22 cellular contexts compared by ENCODE assay signal in the genomic region with DNA sequence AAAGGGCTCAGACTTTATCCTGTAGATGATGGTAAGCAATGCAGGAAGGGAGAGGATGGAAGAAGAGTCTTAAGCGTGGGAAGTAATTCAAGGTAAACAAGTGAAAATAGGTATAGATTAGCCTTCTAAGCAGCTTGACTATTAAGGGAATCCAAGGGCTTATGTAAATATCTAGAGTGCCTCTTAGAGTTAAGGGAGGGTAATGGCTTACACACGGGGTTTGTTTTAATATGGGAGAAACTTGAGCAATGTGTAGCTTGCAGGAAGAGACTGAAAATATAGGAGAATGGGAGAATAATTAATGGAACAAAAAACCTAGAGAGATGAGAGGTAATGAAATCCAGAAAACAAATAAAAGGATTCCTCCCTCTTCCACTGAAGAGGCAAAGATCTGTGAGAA. TPM values are rescaled to one million over a fixed set of nuclear protein-coding genes. Genes with fewer than 3 reads are reported as not detected.
DNase-seq lines count a peak whose midpoint lies in the region; ATAC-seq, FAIRE-seq and TF ChIP-seq lines count a peak whose summit lies in the region.
"Had no signal": no experiment of that assay in that cellular context is flagged by ENCODE, and none has a peak within 500 bp of the region (broad histone marks: within the 10 kb centered on the region; RNA-seq: fewer than 3 reads in every experiment).

No MANE protein-coding gene starts in this region.

- CTCF ChIA-PET in WTC11 (lab: Charles Lee) = interaction anchor here (0.5 kb wide), 1 partner anchor 21 kb away, joined by 4 read pairs; no protein-coding TSS in a partner anchor

- peak; percentile 28 for TF ChIP-seq CTCF in D721Med (IDR thresholded peaks at IDR 0.05; ENCODE audit: insufficient read depth, missing control alignments)
- no peak for TF ChIP-seq CTCF in WTC11 (IDR thresholded peaks at IDR 0.05)

- H3K27me3 Mint-ChIP-seq in WTC11 (ENCODE audit: low read depth) = no peaks in the 10 kb centered on the region
- peaks cover 9% of the 10 kb centered on the region for H3K27me3 Mint-ChIP-seq in activated T-helper 1 cell treated with anti-CD3 and anti-CD28 coated beads, Interleukin-12 subunit alpha, Interleukin-12 subunit beta, Interleukin-2, Interleukin-4 antibody, amounts not matched to agents 30 ng/mL and 10 ng/mL and 1 ng/mL, durations not matched to agents 14 hours and 24 hours and 36 hours (ENCODE audit: insufficient read depth)

- DNase-seq in DMS53 (lab: John Stamatoyannopoulos, UW) = peak; percentile 15
- DNase-seq in DMS53 treated with DMSO at 0.1 percent for 48 hours (lab: John Stamatoyannopoulos, UW; ENCODE audit: unreplicated experiment) = no peak
- DNase-seq in D721Med (ENCODE audit: insufficient read length, low spot score) = no peak
- peak; percentile 22 for DNase-seq in NCI-H2029 (lab: John Stamatoyannopoulos, UW)
- no peak for DNase-seq in WTC11 (ENCODE audit: low spot score)
- no peak for DNase-seq in activated T-helper 1 cell treated with anti-CD3 and anti-CD28 coated beads, Interleukin-12 subunit alpha, Interleukin-12 subunit beta, Interleukin-2, Interleukin-4 antibody, amounts not matched to agents 30 ng/mL and 10 ng/mL and 1 ng/mL, durations not matched to agents 14 hours and 24 hours and 36 hours (ENCODE audit: low spot score)
- no peak for DNase-seq in activated CD4-positive, alpha-beta T cell treated with anti-CD3 and anti-CD28 coated beads for 1 hour
- no peak for DNase-seq in cardiac septum (ENCODE audit: low spot score)
- DNase-seq: AML-193, GF-D8, GM23248, HCEC 1CT, Kasumi-1, MM.1S, NCI-H1694, NCI-H510A, T-helper 2 cell had no signal

- no peaks in the 10 kb centered on the region for H3K4me1 Mint-ChIP-seq in WTC11
- H3K4me1 Mint-ChIP-seq in activated T-helper 1 cell treated with anti-CD3 and anti-CD28 coated beads, Interleukin-12 subunit alpha, Interleukin-12 subunit beta, Interleukin-2, Interleukin-4 antibody, amounts not matched to agents 30 ng/mL and 10 ng/mL and 1 ng/mL, durations not matched to agents 14 hours and 24 hours and 36 hours (ENCODE audit: low read depth) = no peaks in the 10 kb centered on the region
- H3K4me1 Mint-ChIP-seq: IgD-negative memory B cell had no signal

- H3K4me3 Mint-ChIP-seq in WTC11 = no peak overlapping the region
- no peak overlapping the region for H3K4me3 Mint-ChIP-seq in activated T-helper 1 cell treated with anti-CD3 and anti-CD28 coated beads, Interleukin-12 subunit alpha, Interleukin-12 subunit beta, Interleukin-2, Interleukin-4 antibody, amounts not matched to agents 30 ng/mL and 10 ng/mL and 1 ng/mL, durations not matched to agents 14 hours and 24 hours and 36 hours
- H3K4me3 Mint-ChIP-seq: IgD-negative memory B cell had no signal

- ATAC-seq in WTC11 = 0 out of 2 replicates have a peak, but pooled peaks have one; percentile 38
- ATAC-seq: Right ventricle myocardium inferior had no signal

- peak; percentile 92 for FAIRE-seq in D721Med (lab: Jason Lieb, UNC)
- FAIRE-seq: GM19239, RCC 7860 had no signal

- peaks cover 9% of the 10 kb centered on the region for H3K9me3 Mint-ChIP-seq in WTC11
- H3K9me3 Mint-ChIP-seq in activated T-helper 1 cell treated with anti-CD3 and anti-CD28 coated beads, Interleukin-12 subunit alpha, Interleukin-12 subunit beta, Interleukin-2, Interleukin-4 antibody, amounts not matched to agents 30 ng/mL and 10 ng/mL and 1 ng/mL, durations not matched to agents 14 hours and 24 hours and 36 hours = no peaks in the 10 kb centered on the region
- H3K9me3 Mint-ChIP-seq: IgD-negative memory B cell had no signal

- peaks cover 4% of the 10 kb centered on the region; the same call in 1 of the 2 replicates for H3K36me3 Mint-ChIP-seq in WTC11
- peaks cover 5% of the 10 kb centered on the region for H3K36me3 Mint-ChIP-seq in activated T-helper 1 cell treated with anti-CD3 and anti-CD28 coated beads, Interleukin-12 subunit alpha, Interleukin-12 subunit beta, Interleukin-2, Interleukin-4 antibody, amounts not matched to agents 30 ng/mL and 10 ng/mL and 1 ng/mL, durations not matched to agents 14 hours and 24 hours and 36 hours (ENCODE audit: low read depth)
- H3K36me3 Mint-ChIP-seq: IgD-negative memory B cell had no signal

- no peak overlapping the region for H3K27ac Mint-ChIP-seq in WTC11
- no peak overlapping the region for H3K27ac Mint-ChIP-seq in activated T-helper 1 cell treated with anti-CD3 and anti-CD28 coated beads, Interleukin-12 subunit alpha, Interleukin-12 subunit beta, Interleukin-2, Interleukin-4 antibody, amounts not matched to agents 30 ng/mL and 10 ng/mL and 1 ng/mL, durations not matched to agents 14 hours and 24 hours and 36 hours
- H3K27ac Mint-ChIP-seq: IgD-negative memory B cell had no signal

- POLR2A ChIA-PET in WTC11 (lab: Charles Lee) = no interaction called here

- intact Hi-C loops in activated T-helper 1 cell treated with anti-CD3 and anti-CD28 coated beads, Interleukin-12 subunit alpha, Interleukin-12 subunit beta, Interleukin-2, Interleukin-4 antibody, amounts not matched to agents 30 ng/mL and 10 ng/mL and 1 ng/mL, durations not matched to agents 14 hours and 24 hours and 36 hours (cut with micrococcal nuclease) = no loop called here
- intact Hi-C loops in cardiac septum (cut with DNase I) = no loop called here

TF ChIP-seq in WTC11, 78 proteins besides CTCF, POLR2A, EP300 and RAD21 (continues in another document):
- TF ChIP-seq, protein P1, sequence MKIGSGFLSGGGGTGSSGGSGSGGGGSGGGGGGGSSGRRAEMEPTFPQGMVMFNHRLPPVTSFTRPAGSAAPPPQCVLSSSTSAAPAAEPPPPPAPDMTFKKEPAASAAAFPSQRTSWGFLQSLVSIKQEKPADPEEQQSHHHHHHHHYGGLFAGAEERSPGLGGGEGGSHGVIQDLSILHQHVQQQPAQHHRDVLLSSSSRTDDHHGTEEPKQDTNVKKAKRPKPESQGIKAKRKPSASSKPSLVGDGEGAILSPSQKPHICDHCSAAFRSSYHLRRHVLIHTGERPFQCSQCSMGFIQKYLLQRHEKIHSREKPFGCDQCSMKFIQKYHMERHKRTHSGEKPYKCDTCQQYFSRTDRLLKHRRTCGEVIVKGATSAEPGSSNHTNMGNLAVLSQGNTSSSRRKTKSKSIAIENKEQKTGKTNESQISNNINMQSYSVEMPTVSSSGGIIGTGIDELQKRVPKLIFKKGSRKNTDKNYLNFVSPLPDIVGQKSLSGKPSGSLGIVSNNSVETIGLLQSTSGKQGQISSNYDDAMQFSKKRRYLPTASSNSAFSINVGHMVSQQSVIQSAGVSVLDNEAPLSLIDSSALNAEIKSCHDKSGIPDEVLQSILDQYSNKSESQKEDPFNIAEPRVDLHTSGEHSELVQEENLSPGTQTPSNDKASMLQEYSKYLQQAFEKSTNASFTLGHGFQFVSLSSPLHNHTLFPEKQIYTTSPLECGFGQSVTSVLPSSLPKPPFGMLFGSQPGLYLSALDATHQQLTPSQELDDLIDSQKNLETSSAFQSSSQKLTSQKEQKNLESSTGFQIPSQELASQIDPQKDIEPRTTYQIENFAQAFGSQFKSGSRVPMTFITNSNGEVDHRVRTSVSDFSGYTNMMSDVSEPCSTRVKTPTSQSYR (CRISPR knock-in tag; IDR thresholded peaks at IDR 0.05) = no peak
- TF ChIP-seq, protein P2, sequence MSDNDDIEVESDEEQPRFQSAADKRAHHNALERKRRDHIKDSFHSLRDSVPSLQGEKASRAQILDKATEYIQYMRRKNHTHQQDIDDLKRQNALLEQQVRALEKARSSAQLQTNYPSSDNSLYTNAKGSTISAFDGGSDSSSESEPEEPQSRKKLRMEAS (CRISPR knock-in tag; IDR thresholded peaks at IDR 0.05) = no peak
- TF ChIP-seq HMGA2 (CRISPR knock-in tag; IDR thresholded peaks at IDR 0.05) = no peak
- TF ChIP-seq, protein P3, sequence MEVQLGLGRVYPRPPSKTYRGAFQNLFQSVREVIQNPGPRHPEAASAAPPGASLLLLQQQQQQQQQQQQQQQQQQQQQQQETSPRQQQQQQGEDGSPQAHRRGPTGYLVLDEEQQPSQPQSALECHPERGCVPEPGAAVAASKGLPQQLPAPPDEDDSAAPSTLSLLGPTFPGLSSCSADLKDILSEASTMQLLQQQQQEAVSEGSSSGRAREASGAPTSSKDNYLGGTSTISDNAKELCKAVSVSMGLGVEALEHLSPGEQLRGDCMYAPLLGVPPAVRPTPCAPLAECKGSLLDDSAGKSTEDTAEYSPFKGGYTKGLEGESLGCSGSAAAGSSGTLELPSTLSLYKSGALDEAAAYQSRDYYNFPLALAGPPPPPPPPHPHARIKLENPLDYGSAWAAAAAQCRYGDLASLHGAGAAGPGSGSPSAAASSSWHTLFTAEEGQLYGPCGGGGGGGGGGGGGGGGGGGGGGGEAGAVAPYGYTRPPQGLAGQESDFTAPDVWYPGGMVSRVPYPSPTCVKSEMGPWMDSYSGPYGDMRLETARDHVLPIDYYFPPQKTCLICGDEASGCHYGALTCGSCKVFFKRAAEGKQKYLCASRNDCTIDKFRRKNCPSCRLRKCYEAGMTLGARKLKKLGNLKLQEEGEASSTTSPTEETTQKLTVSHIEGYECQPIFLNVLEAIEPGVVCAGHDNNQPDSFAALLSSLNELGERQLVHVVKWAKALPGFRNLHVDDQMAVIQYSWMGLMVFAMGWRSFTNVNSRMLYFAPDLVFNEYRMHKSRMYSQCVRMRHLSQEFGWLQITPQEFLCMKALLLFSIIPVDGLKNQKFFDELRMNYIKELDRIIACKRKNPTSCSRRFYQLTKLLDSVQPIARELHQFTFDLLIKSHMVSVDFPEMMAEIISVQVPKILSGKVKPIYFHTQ (CRISPR knock-in tag; IDR thresholded peaks at IDR 0.05) = no peak

RNA-seq across cellular contexts. Expression of a gene that starts 12.8 kb away (rescaled TPM):
- 20.0 to 21.1 TPM (median 20.0 TPM) in 3 replicates for total RNA-seq in WTC11 (2021)
- total RNA-seq in activated T-helper 1 cell treated with anti-CD3 and anti-CD28 coated beads, Interleukin-12 subunit alpha, Interleukin-12 subunit beta, Interleukin-2, Interleukin-4 antibody, amounts not matched to agents 30 ng/mL and 10 ng/mL and 1 ng/mL, durations not matched to agents 14 hours and 24 hours and 36 hours = 29.3 and 30.9 TPM in 2 replicates
- 20.1 TPM for total RNA-seq in cardiac septum

RNA-seq across cellular contexts. Expression of a gene that starts 23.8 kb away (rescaled TPM):
- total RNA-seq in WTC11 (2021) = 279 to 294 TPM (median 288 TPM) in 3 replicates
- 274 and 292 TPM in 2 replicates for total RNA-seq in activated T-helper 1 cell treated with anti-CD3 and anti-CD28 coated beads, Interleukin-12 subunit alpha, Interleukin-12 subunit beta, Interleukin-2, Interleukin-4 antibody, amounts not matched to agents 30 ng/mL and 10 ng/mL and 1 ng/mL, durations not matched to agents 14 hours and 24 hours and 36 hours
- 41.8 TPM for total RNA-seq in cardiac septum

RNA-seq across cellular contexts. Expression of a gene that starts 41.0 kb away (rescaled TPM):
- total RNA-seq in WTC11 (2021) (not detected in 3 replicates), cardiac septum (1.1 TPM)
- not detected in 2 replicates for total RNA-seq in activated T-helper 1 cell treated with anti-CD3 and anti-CD28 coated beads, Interleukin-12 subunit alpha, Interleukin-12 subunit beta, Interleukin-2, Interleukin-4 antibody, amounts not matched to agents 30 ng/mL and 10 ng/mL and 1 ng/mL, durations not matched to agents 14 hours and 24 hours and 36 hours
- total RNA-seq: OCI-LY7 had no signal

Comparison
In these comparisons a context has a peak if more than half of its experiments do, and no peak if none do; other contexts are left out.
1. DNase-seq: peak in DMS53 (single experiment) and NCI-H2029 (single experiment); none in DMS53 treated with DMSO at 0.1 percent for 48 hours (single experiment), D721Med (single experiment), WTC11 (single experiment), activated T-helper 1 cell treated with anti-CD3 and anti-CD28 coated beads, Interleukin-12 subunit alpha, Interleukin-12 subunit beta, Interleukin-2, Interleukin-4 antibody, amounts not matched to agents 30 ng/mL and 10 ng/mL and 1 ng/mL, durations not matched to agents 14 hours and 24 hours and 36 hours (single experiment), activated CD4-positive, alpha-beta T cell treated with anti-CD3 and anti-CD28 coated beads for 1 hour (single experiment) and cardiac septum (single experiment).